23 cellular contexts compared by ENCODE assay signal in genomic region chr5:40955313-40955712, GRCh38. TPM values are rescaled to one million over a fixed set of nuclear protein-coding genes. Genes with fewer than 3 reads are reported as not detected.
"Had no signal": no experiment of that assay in that cellular context is flagged by ENCODE, and none has a peak within 500 bp of the region (broad histone marks: within the 10 kb centered on the region; RNA-seq: fewer than 3 reads in every experiment).

No MANE protein-coding gene starts in this region.

- H3K27ac Mint-ChIP-seq: effector memory CD8-positive, alpha-beta T cell; naive thymus-derived CD4-positive, alpha-beta T cell had no signal

- ATAC-seq: effector memory CD8-positive, alpha-beta T cell; left colon; left ventricle myocardium superior; naive thymus-derived CD4-positive, alpha-beta T cell; right cardiac atrium had no signal

- H3K9me3 ChIP-seq: thoracic aorta, transverse colon had no signal

- H3K4me3 Mint-ChIP-seq: effector memory CD8-positive, alpha-beta T cell; naive thymus-derived CD4-positive, alpha-beta T cell; neural crest cell had no signal

- DNase-seq: dorsolateral prefrontal cortex; effector memory CD8-positive, alpha-beta T cell; foreskin melanocyte; head of caudate nucleus; kidney; left colon; left ventricle myocardium superior; mesendoderm; naive thymus-derived CD4-positive, alpha-beta T cell; posterior cingulate gyrus; right cardiac atrium; small intestine; stimulated activated CD4-positive, alpha-beta T cell treated with anti-CD3 and anti-CD28 coated beads, Interleukin-12 subunit alpha, Interleukin-12 subunit beta, amount 100 ng/mL, for 4 hours; stimulated activated naive CD4-positive, alpha-beta T cell; stomach; substantia nigra; transverse colon had no signal

- H3K36me3 ChIP-seq: stomach, thoracic aorta, transverse colon had no signal

- H3K4me3 ChIP-seq: coronary artery, dorsolateral prefrontal cortex, hepatocyte, stomach, thoracic aorta, transverse colon had no signal

- H3K4me1 ChIP-seq: stomach, transverse colon had no signal

- H3K4me1 Mint-ChIP-seq: naive thymus-derived CD4-positive, alpha-beta T cell had no signal

RNA-seq across cellular contexts. Expression of gene C7, which starts 46.0 kb away (rescaled TPM):
- total RNA-seq: chondrocyte; naive thymus-derived CD4-positive, alpha-beta T cell; osteocyte had no signal
